In the genomic region with DNA sequence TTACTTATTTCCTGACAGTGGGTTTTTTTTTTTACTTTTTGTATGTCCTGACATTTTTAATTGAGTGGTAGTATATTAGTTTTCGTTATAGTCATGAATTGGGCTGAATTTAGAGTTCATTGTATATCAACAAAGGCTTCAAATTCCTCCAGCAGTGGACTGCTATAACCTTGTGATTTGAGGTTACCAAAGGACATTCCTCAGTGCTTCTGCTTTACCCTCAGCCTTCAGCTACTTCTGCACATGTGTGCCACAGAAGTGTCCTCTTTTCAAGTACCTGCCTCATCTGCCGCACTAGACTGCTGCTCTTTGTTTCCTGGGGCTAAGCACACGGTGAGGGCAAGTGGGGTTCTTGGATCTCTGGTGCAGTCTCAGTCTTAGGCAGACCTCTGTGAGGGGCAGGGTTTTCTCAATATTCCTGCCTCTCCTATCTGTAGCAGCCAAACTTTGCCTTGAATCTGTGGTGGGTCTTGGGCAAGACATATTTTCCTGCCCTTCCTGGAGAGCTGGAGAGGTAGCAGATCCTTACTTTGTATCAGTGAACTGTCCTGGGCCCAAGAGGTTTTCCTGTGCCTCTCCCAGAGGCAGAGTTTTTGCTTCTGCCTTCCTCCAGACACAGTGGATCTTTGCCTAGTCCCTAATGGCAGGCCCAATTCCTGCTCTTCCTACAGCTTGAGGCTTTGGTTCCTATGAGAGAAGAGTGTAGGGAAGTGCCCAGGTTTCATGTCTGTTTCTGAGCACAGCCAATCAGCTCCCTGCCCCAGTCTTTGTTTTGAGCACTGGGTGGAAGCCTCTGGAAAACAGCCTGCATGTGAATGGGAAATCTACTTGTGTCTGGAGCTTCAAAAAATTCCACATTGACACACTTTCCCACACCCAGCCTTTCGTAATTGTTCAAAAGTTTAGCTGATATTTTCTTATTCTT, we compare ENCODE assay signal across 1 cellular context.
TF ChIP-seq lines count a peak whose summit lies in the region.

No MANE protein-coding gene starts in this region.

TF ChIP-seq in IMR-90, 13 proteins besides CTCF, POLR2A, EP300 and RAD21 (continued from another document):
- TF ChIP-seq CEBPB (IDR thresholded peaks at IDR 0.05; ENCODE audit: low read depth, low read length), result no peak
- TF ChIP-seq RCOR1 (IDR thresholded peaks at IDR 0.05; ENCODE audit: insufficient replicate concordance, low read length), result no peak
- TF ChIP-seq, protein P1, sequence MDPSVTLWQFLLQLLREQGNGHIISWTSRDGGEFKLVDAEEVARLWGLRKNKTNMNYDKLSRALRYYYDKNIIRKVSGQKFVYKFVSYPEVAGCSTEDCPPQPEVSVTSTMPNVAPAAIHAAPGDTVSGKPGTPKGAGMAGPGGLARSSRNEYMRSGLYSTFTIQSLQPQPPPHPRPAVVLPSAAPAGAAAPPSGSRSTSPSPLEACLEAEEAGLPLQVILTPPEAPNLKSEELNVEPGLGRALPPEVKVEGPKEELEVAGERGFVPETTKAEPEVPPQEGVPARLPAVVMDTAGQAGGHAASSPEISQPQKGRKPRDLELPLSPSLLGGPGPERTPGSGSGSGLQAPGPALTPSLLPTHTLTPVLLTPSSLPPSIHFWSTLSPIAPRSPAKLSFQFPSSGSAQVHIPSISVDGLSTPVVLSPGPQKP (IDR thresholded peaks at IDR 0.05; ENCODE audit: borderline replicate concordance, low read depth, low read length), result no peak
- no peak for TF ChIP-seq MXI1 (IDR thresholded peaks at IDR 0.05; ENCODE audit: borderline replicate concordance, low read depth, low read length)
TF ChIP-seq in IMR-90: peak in this region for 0.
